In the genomic region with DNA sequence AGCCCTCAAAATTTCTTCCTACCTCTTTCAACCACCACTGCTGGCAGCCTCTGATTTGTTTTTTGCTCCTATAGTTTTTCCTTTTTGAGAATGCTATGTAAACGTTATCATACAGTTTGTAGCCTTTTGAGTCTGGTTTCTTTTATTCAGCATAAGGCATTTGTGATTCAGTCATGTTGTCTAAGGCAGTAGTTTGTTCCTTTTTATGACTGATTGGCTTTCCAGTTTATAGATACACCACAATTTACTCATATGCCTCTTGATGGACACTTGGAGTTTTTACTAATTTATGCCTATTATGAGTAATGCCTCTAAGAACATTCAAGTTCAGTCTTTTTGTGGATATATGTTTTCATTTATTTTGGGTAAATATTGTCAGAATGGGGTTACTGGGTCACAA, we compare ENCODE assay signal across 29 cellular contexts.
"Had no signal": no experiment of that assay in that cellular context is flagged by ENCODE, and none has a peak within 500 bp of the region (broad histone marks: within the 10 kb centered on the region; RNA-seq: fewer than 3 reads in every experiment).

No MANE protein-coding gene starts in this region.

- DNase-seq: activated B cell treated with CpG ODN at 0.5 μM for 24 hours; activated CD4-positive, alpha-beta T cell treated with anti-CD3 and anti-CD28 coated beads for 1 hour; activated CD8-positive, alpha-beta memory T cell treated with anti-CD3 and anti-CD28 coated beads, Interleukin-2, amount 50 U/mL, for 4 hours; activated CD8-positive, alpha-beta T cell treated with anti-CD3 and anti-CD28 coated beads for 36 hours; activated naive CD8-positive, alpha-beta T cell treated with anti-CD3 and anti-CD28 coated beads, Interleukin-2, amount 50 U/mL, for 24 hours; activated T-cell treated with anti-CD3 and anti-CD28 coated beads, Interleukin-2, amount 50 U/mL, for 72 hours; amniotic stem cell; body of pancreas; central memory CD4-positive, alpha-beta T cell; MG63; MV-4-11; NCI-H1092 treated with DMSO at 0.1 percent for 48 hours; NCI-H1417 treated with DMSO at 0.1 percent for 48 hours; NCI-H1694 treated with DMSO at 0.1 percent for 48 hours; NCI-H2029 treated with DMSO at 0.1 percent for 48 hours; NCI-H345; NCI-H510A; NCI-H526 treated with DMSO at 0.1 percent for 48 hours; NCI-H82; Peyer's patch; SHP77; T-cell; T-helper 2 cell; T1000 had no signal

- H3K4me2 ChIP-seq: KMS-11 had no signal

- H3K27ac ChIP-seq: ascending aorta, body of pancreas, KMS-11, Peyer's patch, RWPE1, SJSA1 had no signal

- H3K27ac Mint-ChIP-seq: activated B cell treated with CpG ODN at 0.5 μM for 24 hours; activated CD8-positive, alpha-beta T cell treated with anti-CD3 and anti-CD28 coated beads for 36 hours; activated naive CD4-positive, alpha-beta T cell treated with anti-CD3 and anti-CD28 coated beads, Interleukin-2, amount 50 U/mL, for 72 hours; activated naive CD8-positive, alpha-beta T cell treated with anti-CD3 and anti-CD28 coated beads, Interleukin-2, amount 50 U/mL, for 24 hours; T-cell had no signal

- H3K4me1 ChIP-seq: Peyer's patch, SJSA1 had no signal

- H3K27me3 Mint-ChIP-seq: activated B cell treated with CpG ODN at 0.5 μM for 24 hours; activated CD8-positive, alpha-beta T cell treated with anti-CD3 and anti-CD28 coated beads for 36 hours; activated naive CD8-positive, alpha-beta T cell treated with anti-CD3 and anti-CD28 coated beads, Interleukin-2, amount 50 U/mL, for 24 hours; T-cell had no signal

- ATAC-seq: activated CD8-positive, alpha-beta T cell treated with anti-CD3 and anti-CD28 coated beads for 36 hours; activated naive CD8-positive, alpha-beta T cell treated with anti-CD3 and anti-CD28 coated beads, Interleukin-2, amount 50 U/mL, for 24 hours; body of pancreas; T-cell had no signal

- H3K4me1 Mint-ChIP-seq: activated B cell treated with CpG ODN at 0.5 μM for 24 hours had no signal

- H3K4me3 ChIP-seq: ascending aorta, body of pancreas, MG63, Peyer's patch, SJSA1 had no signal

- H3K27me3 ChIP-seq: ascending aorta, body of pancreas, MG63, Peyer's patch, SJSA1 had no signal

- H3K4me3 Mint-ChIP-seq: activated B cell treated with CpG ODN at 0.5 μM for 24 hours; activated CD8-positive, alpha-beta T cell treated with anti-CD3 and anti-CD28 coated beads for 36 hours; activated naive CD8-positive, alpha-beta T cell treated with anti-CD3 and anti-CD28 coated beads, Interleukin-2, amount 50 U/mL, for 24 hours; activated T-cell treated with anti-CD3 and anti-CD28 coated beads, Interleukin-2, amount 50 U/mL, for 72 hours; T-cell had no signal

- H3K36me3 ChIP-seq: Peyer's patch had no signal

- H3K9me3 ChIP-seq: ascending aorta, SJSA1 had no signal

- H3K9ac ChIP-seq: KMS-11 had no signal
